33 cellular contexts compared by ENCODE assay signal in the genomic region with DNA sequence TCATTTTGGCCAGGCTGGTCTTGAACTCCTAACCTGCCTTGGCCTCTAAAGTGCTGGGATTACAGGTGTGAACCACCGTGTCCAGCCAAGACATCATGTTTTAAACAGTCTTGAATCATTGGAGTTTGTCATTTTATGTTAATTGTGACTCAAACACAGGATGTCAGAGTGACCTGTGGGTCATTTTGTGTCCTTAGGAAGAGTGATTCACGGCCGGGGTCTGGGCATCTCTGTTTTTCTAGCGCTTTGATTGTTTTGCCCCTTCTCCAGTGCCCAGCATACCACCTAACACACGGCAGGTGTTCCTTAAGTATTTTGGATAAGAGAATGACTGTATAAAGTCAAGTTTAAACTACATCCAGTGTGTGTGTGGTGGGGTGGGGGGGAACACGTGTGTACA.
"Had no signal": no experiment of that assay in that cellular context is flagged by ENCODE, and none has a peak within 500 bp of the region (broad histone marks: within the 10 kb centered on the region; RNA-seq: fewer than 3 reads in every experiment).

No MANE protein-coding gene starts in this region.

- H3K27me3 ChIP-seq: adrenal gland, ascending aorta, brain microvascular endothelial cell, esophagus squamous epithelium, gastroesophageal sphincter, heart right ventricle had no signal

- H3K36me3 ChIP-seq: adrenal gland, ascending aorta, brain microvascular endothelial cell, esophagus squamous epithelium, gastroesophageal sphincter, heart right ventricle, WERI-Rb-1 had no signal

- H3K36me3 Mint-ChIP-seq: activated naive CD4-positive, alpha-beta T cell treated with anti-CD3 and anti-CD28 coated beads, Interleukin-2, amount 50 U/mL, for 24 hours had no signal

- ATAC-seq: activated CD4-positive, CD25-positive, alpha-beta regulatory T cell treated with anti-CD3 and anti-CD28 coated beads, Interleukin-2, amount 50 U/mL, for 24 hours; activated CD8-positive, alpha-beta memory T cell treated with anti-CD3 and anti-CD28 coated beads, Interleukin-2, amount 10 ng/mL, durations not matched to agents 7 days and 5 days; activated naive CD8-positive, alpha-beta T cell treated with anti-CD3 and anti-CD28 coated beads, Interleukin-2, amount 50 U/mL, for 24 hours; effector memory CD8-positive, alpha-beta T cell; gastroesophageal sphincter; heart right ventricle; T-helper 17 cell had no signal

- H3K9me3 Mint-ChIP-seq: activated B cell treated with CpG ODN at 0.5 μM for 24 hours; activated naive CD4-positive, alpha-beta T cell treated with anti-CD3 and anti-CD28 coated beads for 36 hours; activated naive CD8-positive, alpha-beta T cell treated with anti-CD3 and anti-CD28 coated beads, Interleukin-2, amount 50 U/mL, for 24 hours; central memory CD8-positive, alpha-beta T cell had no signal

- H3K9me3 ChIP-seq: adrenal gland, ascending aorta, esophagus squamous epithelium, gastroesophageal sphincter, heart right ventricle had no signal

- DNase-seq: activated B cell treated with CpG ODN at 0.5 μM for 24 hours; activated CD4-positive, alpha-beta memory T cell treated with anti-CD3 and anti-CD28 coated beads, Interleukin-2, amount 10 ng/mL, durations not matched to agents 7 days and 5 days; activated CD4-positive, alpha-beta T cell treated with anti-CD3 and anti-CD28 coated beads for 48 hours; activated CD4-positive, alpha-beta T cell treated with anti-CD3 and anti-CD28 coated beads, Interleukin-2, amount 50 U/mL, for 4 hours; activated CD8-positive, alpha-beta memory T cell treated with anti-CD3 and anti-CD28 coated beads, Interleukin-2, amount 10 ng/mL, durations not matched to agents 7 days and 5 days; activated CD8-positive, alpha-beta memory T cell treated with anti-CD3 and anti-CD28 coated beads, Interleukin-2, amount 50 U/mL, for 4 hours; activated effector memory CD4-positive, alpha-beta T cell treated with anti-CD3 and anti-CD28 coated beads, Interleukin-2, amount 50 U/mL, for 16 hours; activated naive CD4-positive, alpha-beta T cell treated with anti-CD3 and anti-CD28 coated beads for 36 hours; activated naive CD8-positive, alpha-beta T cell treated with anti-CD3 and anti-CD28 coated beads for 36 hours; activated naive CD8-positive, alpha-beta T cell treated with anti-CD3 and anti-CD28 coated beads, Interleukin-2, amount 50 U/mL, for 24 hours; activated T-cell treated with anti-CD3 and anti-CD28 coated beads, Interleukin-2, amount 50 U/mL, for 1 hour; activated T-cell treated with anti-CD3 and anti-CD28 coated beads, Interleukin-2, amount 50 U/mL, for 48 hours; adrenal gland; amygdala; brain microvascular endothelial cell; effector CD4-positive, alpha-beta T cell; effector memory CD8-positive, alpha-beta T cell; esophagus squamous epithelium; foreskin melanocyte; heart right ventricle; T-helper 1 cell; T-helper 17 cell; T1000; WERI-Rb-1 had no signal

- H3K4me3 Mint-ChIP-seq: activated B cell treated with CpG ODN at 0.5 μM for 24 hours; activated CD4-positive, alpha-beta memory T cell treated with anti-CD3 and anti-CD28 coated beads, Interleukin-2, amount 10 ng/mL, durations not matched to agents 7 days and 5 days; activated CD8-positive, alpha-beta memory T cell treated with anti-CD3 and anti-CD28 coated beads, Interleukin-2, amount 10 ng/mL, durations not matched to agents 7 days and 5 days; activated naive CD4-positive, alpha-beta T cell treated with anti-CD3 and anti-CD28 coated beads for 36 hours; activated naive CD4-positive, alpha-beta T cell treated with anti-CD3 and anti-CD28 coated beads, Interleukin-2, amount 50 U/mL, for 24 hours; activated naive CD8-positive, alpha-beta T cell treated with anti-CD3 and anti-CD28 coated beads for 36 hours; activated naive CD8-positive, alpha-beta T cell treated with anti-CD3 and anti-CD28 coated beads, Interleukin-2, amount 50 U/mL, for 24 hours; activated T-helper 1 cell treated with anti-CD3 and anti-CD28 coated beads, Interleukin-12 subunit alpha, Interleukin-12 subunit beta, Interleukin-2, Interleukin-4 antibody, amounts not matched to agents 30 ng/mL and 10 ng/mL and 1 ng/mL, durations not matched to agents 14 hours and 24 hours and 36 hours; dendritic cell treated with granulocyte-macrophage colony-stimulating factor and Interleukin-4, amounts not matched to agents 40 ng/mL and 50 ng/mL, for 4 days had no signal

- H3K27ac ChIP-seq: adrenal gland, ascending aorta, brain microvascular endothelial cell, coronary artery, epithelial cell of prostate, esophagus squamous epithelium, gastroesophageal sphincter, heart right ventricle, WERI-Rb-1 had no signal

- H3K27me3 Mint-ChIP-seq: activated B cell treated with CpG ODN at 0.5 μM for 24 hours; activated CD4-positive, alpha-beta memory T cell treated with anti-CD3 and anti-CD28 coated beads, Interleukin-2, amount 10 ng/mL, durations not matched to agents 7 days and 5 days; activated CD8-positive, alpha-beta memory T cell treated with anti-CD3 and anti-CD28 coated beads, Interleukin-2, amount 10 ng/mL, durations not matched to agents 7 days and 5 days; activated naive CD4-positive, alpha-beta T cell treated with anti-CD3 and anti-CD28 coated beads, Interleukin-2, amount 50 U/mL, for 24 hours; activated naive CD8-positive, alpha-beta T cell treated with anti-CD3 and anti-CD28 coated beads for 36 hours; activated naive CD8-positive, alpha-beta T cell treated with anti-CD3 and anti-CD28 coated beads, Interleukin-2, amount 50 U/mL, for 24 hours; central memory CD8-positive, alpha-beta T cell; effector memory CD8-positive, alpha-beta T cell; T-helper 17 cell had no signal

- H3K27ac Mint-ChIP-seq: activated B cell treated with CpG ODN at 0.5 μM for 24 hours; activated naive CD4-positive, alpha-beta T cell treated with anti-CD3 and anti-CD28 coated beads for 36 hours; activated naive CD4-positive, alpha-beta T cell treated with anti-CD3 and anti-CD28 coated beads, Interleukin-2, amount 50 U/mL, for 24 hours; activated naive CD8-positive, alpha-beta T cell treated with anti-CD3 and anti-CD28 coated beads for 36 hours; activated naive CD8-positive, alpha-beta T cell treated with anti-CD3 and anti-CD28 coated beads, Interleukin-2, amount 50 U/mL, for 24 hours; dendritic cell treated with granulocyte-macrophage colony-stimulating factor and Interleukin-4, amounts not matched to agents 40 ng/mL and 50 ng/mL, for 4 days had no signal

- H3K4me3 ChIP-seq: adrenal gland, ascending aorta, coronary artery, esophagus squamous epithelium, gastroesophageal sphincter, heart right ventricle had no signal

- H3K4me1 ChIP-seq: adrenal gland, gastroesophageal sphincter had no signal
